Comparison of ENCODE assay signal across 10 cellular contexts in genomic region chr2:233386382-233387041, GRCh38. TPM values are rescaled to one million over a fixed set of nuclear protein-coding genes. Genes with fewer than 3 reads are reported as not detected.
DNase-seq lines count a peak whose midpoint lies in the region; ATAC-seq and TF ChIP-seq lines count a peak whose summit lies in the region.
"Had no signal": no experiment of that assay in that cellular context is flagged by ENCODE, and none has a peak within 500 bp of the region (broad histone marks: within the 10 kb centered on the region; RNA-seq: fewer than 3 reads in every experiment).

No MANE protein-coding gene starts in this region.

- peaks cover 18% of the 10 kb centered on the region for H3K4me1 ChIP-seq in prostate gland (replicated peaks)

- ATAC-seq in SK-N-SH treated with all-trans-retinoic acid at 6 μM for 48 hours (peak; percentile 57), HG03280 (IDR thresholded peaks at IDR 0.05; ENCODE audit: unreplicated experiment) (no peak)

- DNase-seq in Daoy (ENCODE audit: low read depth) (peak; percentile 34), fibroblast of mammary gland (ENCODE audit: low read depth) (peak; percentile 70), prostate gland (ENCODE audit: low spot score) (no peak), midbrain (lab: John Stamatoyannopoulos, UW) (no peak), RPMI8226 (no peak), COR-L47 (lab: John Stamatoyannopoulos, UW) (no peak)
- DNase-seq: body of pancreas, NCI-H1092 had no signal

- no peak overlapping the region for H3K4me3 ChIP-seq in fibroblast of mammary gland (ENCODE audit: control insufficient read depth, low read depth, low read length)
- H3K4me3 ChIP-seq in prostate gland: no peak overlapping the region
- H3K4me3 ChIP-seq: body of pancreas had no signal

- TF ChIP-seq CTCF in fibroblast of mammary gland (conservative IDR thresholded peaks at IDR 0.05; ENCODE audit: control insufficient read depth, insufficient read depth, low read depth, low read length) (no peak), prostate gland (IDR thresholded peaks at IDR 0.05) (no peak)

- H3K9me3 ChIP-seq in prostate gland: no peaks in the 10 kb centered on the region
- H3K9me3 ChIP-seq: body of pancreas had no signal

- no peak for TF ChIP-seq POLR2A in prostate gland (IDR thresholded peaks at IDR 0.05)

- intact Hi-C loops in prostate gland (cut with DNase I): loop anchor here (2.0 kb wide), 1 partner anchor 22 kb away; no protein-coding TSS in a partner anchor

- WGBS in prostate gland: 62% methylated on average over 13 of the region's 13 CpGs

- H3K36me3 ChIP-seq in prostate gland: no peaks in the 10 kb centered on the region

- H3K27me3 ChIP-seq in prostate gland (replicated peaks; ENCODE audit: insufficient read depth): no peaks in the 10 kb centered on the region
- H3K27me3 ChIP-seq: body of pancreas had no signal

- H3K27ac ChIP-seq in prostate gland: peak overlapping the region; percentile 87 to 89

TF ChIP-seq in SK-N-SH treated with all-trans-retinoic acid at 6 μM for 48 hours, 23 proteins besides CTCF, POLR2A, EP300 and RAD21:
- TF ChIP-seq ARNTL (CRISPR knock-in tag; IDR thresholded peaks at IDR 0.05; ENCODE audit: borderline replicate concordance, low read depth): no peak
- TF ChIP-seq ZFP3 (CRISPR knock-in tag; IDR thresholded peaks at IDR 0.05): peak; percentile 31; the same call in 1 of the 2 replicates
TF ChIP-seq in SK-N-SH treated with all-trans-retinoic acid at 6 μM for 48 hours: peak in this region for 1.

RNA-seq across cellular contexts. Expression of gene DGKD, which starts 32.2 kb away (rescaled TPM):
- total RNA-seq in Daoy (2014; rRNA removed; shearing (Covaris generic)): 13.5 TPM in 2 replicates
- 10 to 100 TPM; 21.5 to 63.1 TPM for total RNA-seq in prostate gland

Comparison
In these comparisons a context has a peak if more than half of its experiments do, and no peak if none do; other contexts are left out.
1. DNase-seq: peak in Daoy (single experiment) and fibroblast of mammary gland (single experiment); none in prostate gland (single experiment), midbrain (single experiment), RPMI8226 (single experiment) and COR-L47 (single experiment).